ENCODE assay signal across 1 cellular context in the genomic region with DNA sequence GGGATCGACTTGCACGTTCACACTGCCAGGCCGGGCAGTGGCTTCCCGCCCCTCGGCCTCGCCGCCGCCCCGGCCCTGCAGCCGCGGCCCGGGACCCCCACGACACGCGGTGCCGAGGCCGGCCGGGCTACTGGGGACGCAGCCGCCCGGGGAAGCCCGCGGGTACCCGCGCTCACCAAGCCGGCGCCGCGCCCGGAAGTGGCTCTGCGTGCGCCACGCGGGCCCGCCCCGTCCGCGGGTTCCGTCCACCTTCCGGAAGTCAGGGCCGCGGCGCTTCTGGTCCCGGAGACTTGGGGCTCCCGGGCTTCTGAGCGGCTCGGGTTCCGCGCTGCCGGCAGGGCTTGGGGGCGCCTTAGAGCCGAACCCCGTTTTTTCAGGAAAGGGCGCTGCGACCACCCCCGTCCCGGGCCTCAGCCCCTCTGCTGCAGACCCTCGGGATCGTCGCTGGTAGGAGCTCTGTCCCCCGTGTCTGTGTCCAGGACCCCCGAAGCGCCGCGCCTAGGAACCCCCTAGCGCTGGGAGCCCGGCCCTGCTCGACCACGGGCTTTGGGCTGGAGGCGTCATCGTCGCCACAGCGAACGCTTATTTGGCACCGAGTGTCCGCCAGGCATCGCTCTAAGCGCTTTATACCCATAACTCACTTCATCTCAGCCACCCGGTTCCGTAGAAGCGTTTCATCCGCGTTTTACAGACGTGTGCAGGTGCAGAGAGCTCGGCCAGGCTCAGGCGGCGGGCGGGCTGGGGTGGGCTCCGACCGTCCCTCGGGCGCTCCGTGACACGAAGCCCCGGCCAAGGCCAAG.
TF ChIP-seq lines count a peak whose summit lies in the region.

A gene with protein sequence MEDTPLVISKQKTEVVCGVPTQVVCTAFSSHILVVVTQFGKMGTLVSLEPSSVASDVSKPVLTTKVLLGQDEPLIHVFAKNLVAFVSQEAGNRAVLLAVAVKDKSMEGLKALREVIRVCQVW (minus strand): TSS at position 200 of the 800 bp plus-strand sequence. CDS start 693 bp downstream, outside the sequence.

TF ChIP-seq in K562, 482 proteins besides CTCF, POLR2A, EP300 and RAD21 (continued from another document and continues in another):
- TF ChIP-seq, protein P1, sequence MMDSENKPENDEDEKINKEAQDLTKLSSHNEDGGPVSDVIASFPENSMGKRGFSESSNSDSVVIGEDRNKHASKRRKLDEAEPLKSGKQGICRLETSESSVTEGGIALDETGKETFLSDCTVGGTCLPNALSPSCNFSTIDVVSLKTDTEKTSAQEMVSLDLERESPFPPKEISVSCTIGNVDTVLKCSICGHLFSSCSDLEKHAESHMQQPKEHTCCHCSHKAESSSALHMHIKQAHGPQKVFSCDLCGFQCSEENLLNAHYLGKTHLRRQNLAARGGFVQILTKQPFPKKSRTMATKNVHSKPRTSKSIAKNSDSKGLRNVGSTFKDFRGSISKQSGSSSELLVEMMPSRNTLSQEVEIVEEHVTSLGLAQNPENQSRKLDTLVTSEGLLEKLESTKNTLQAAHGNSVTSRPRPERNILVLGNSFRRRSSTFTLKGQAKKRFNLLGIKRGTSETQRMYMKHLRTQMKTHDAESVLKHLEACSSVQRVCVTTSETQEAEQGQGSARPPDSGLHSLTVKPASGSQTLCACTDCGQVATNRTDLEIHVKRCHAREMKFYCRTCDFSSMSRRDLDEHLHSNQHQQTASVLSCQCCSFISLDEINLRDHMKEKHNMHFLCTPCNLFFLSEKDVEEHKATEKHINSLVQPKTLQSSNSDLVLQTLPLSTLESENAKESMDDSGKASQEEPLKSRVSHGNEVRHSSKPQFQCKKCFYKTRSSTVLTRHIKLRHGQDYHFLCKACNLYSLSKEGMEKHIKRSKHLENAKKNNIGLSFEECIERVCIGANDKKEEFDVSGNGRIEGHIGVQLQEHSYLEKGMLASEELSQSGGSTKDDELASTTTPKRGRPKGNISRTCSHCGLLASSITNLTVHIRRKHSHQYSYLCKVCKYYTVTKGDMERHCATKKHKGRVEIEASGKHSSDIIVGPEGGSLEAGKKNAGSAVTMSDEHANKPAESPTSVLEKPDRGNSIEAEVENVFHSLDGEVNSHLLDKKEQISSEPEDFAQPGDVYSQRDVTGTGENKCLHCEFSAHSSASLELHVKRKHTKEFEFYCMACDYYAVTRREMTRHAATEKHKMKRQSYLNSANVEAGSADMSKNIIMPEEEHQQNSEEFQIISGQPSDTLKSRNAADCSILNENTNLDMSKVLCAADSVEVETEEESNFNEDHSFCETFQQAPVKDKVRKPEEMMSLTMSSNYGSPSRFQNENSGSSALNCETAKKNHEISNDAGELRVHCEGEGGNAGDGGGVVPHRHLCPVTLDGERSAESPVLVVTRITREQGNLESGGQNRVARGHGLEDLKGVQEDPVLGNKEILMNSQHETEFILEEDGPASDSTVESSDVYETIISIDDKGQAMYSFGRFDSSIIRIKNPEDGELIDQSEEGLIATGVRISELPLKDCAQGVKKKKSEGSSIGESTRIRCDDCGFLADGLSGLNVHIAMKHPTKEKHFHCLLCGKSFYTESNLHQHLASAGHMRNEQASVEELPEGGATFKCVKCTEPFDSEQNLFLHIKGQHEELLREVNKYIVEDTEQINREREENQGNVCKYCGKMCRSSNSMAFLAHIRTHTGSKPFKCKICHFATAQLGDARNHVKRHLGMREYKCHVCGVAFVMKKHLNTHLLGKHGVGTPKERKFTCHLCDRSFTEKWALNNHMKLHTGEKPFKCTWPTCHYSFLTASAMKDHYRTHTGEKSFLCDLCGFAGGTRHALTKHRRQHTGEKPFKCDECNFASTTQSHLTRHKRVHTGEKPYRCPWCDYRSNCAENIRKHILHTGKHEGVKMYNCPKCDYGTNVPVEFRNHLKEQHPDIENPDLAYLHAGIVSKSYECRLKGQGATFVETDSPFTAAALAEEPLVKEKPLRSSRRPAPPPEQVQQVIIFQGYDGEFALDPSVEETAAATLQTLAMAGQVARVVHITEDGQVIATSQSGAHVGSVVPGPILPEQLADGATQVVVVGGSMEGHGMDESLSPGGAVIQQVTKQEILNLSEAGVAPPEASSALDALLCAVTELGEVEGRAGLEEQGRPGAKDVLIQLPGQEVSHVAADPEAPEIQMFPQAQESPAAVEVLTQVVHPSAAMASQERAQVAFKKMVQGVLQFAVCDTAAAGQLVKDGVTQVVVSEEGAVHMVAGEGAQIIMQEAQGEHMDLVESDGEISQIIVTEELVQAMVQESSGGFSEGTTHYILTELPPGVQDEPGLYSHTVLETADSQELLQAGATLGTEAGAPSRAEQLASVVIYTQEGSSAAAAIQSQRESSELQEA (IDR thresholded peaks at IDR 0.05; ENCODE audit: low read depth), result no peak
- TF ChIP-seq, protein P2, sequence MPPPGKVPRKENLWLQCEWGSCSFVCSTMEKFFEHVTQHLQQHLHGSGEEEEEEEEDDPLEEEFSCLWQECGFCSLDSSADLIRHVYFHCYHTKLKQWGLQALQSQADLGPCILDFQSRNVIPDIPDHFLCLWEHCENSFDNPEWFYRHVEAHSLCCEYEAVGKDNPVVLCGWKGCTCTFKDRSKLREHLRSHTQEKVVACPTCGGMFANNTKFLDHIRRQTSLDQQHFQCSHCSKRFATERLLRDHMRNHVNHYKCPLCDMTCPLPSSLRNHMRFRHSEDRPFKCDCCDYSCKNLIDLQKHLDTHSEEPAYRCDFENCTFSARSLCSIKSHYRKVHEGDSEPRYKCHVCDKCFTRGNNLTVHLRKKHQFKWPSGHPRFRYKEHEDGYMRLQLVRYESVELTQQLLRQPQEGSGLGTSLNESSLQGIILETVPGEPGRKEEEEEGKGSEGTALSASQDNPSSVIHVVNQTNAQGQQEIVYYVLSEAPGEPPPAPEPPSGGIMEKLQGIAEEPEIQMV (tag; conservative IDR thresholded peaks at IDR 0.05; ENCODE audit: low read depth), result no peak
- TF ChIP-seq MECOM (CRISPR knock-in tag; IDR thresholded peaks at IDR 0.05), result no peak
- peak; percentile 70; the same call in 1 of the 2 replicates for TF ChIP-seq ZC3H4 (CRISPR knock-in tag; IDR thresholded peaks at IDR 0.05; ENCODE audit: borderline replicate concordance)
- peak; percentile 98 for TF ChIP-seq GATAD2B (IDR thresholded peaks at IDR 0.05; ENCODE audit: borderline replicate concordance)
- TF ChIP-seq, protein P3, sequence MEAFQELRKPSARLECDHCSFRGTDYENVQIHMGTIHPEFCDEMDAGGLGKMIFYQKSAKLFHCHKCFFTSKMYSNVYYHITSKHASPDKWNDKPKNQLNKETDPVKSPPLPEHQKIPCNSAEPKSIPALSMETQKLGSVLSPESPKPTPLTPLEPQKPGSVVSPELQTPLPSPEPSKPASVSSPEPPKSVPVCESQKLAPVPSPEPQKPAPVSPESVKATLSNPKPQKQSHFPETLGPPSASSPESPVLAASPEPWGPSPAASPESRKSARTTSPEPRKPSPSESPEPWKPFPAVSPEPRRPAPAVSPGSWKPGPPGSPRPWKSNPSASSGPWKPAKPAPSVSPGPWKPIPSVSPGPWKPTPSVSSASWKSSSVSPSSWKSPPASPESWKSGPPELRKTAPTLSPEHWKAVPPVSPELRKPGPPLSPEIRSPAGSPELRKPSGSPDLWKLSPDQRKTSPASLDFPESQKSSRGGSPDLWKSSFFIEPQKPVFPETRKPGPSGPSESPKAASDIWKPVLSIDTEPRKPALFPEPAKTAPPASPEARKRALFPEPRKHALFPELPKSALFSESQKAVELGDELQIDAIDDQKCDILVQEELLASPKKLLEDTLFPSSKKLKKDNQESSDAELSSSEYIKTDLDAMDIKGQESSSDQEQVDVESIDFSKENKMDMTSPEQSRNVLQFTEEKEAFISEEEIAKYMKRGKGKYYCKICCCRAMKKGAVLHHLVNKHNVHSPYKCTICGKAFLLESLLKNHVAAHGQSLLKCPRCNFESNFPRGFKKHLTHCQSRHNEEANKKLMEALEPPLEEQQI (IDR thresholded peaks at IDR 0.05), result peak; percentile 57; the same call in 1 of the 2 replicates
- no peak for TF ChIP-seq DNMT1 (IDR thresholded peaks at IDR 0.05)
- TF ChIP-seq ZNF431 (CRISPR knock-in tag; IDR thresholded peaks at IDR 0.05), result 0 out of 2 replicates have a peak, but pooled peaks have one; percentile 14
- TF ChIP-seq ATF7 (IDR thresholded peaks at IDR 0.05), result peak; percentile 86
- TF ChIP-seq, protein P4, sequence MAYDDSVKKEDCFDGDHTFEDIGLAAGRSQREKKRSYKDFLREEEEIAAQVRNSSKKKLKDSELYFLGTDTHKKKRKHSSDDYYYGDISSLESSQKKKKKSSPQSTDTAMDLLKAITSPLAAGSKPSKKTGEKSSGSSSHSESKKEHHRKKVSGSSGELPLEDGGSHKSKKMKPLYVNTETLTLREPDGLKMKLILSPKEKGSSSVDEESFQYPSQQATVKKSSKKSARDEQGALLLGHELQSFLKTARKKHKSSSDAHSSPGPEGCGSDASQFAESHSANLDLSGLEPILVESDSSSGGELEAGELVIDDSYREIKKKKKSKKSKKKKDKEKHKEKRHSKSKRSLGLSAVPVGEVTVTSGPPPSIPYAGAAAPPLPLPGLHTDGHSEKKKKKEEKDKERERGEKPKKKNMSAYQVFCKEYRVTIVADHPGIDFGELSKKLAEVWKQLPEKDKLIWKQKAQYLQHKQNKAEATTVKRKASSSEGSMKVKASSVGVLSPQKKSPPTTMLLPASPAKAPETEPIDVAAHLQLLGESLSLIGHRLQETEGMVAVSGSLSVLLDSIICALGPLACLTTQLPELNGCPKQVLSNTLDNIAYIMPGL (CRISPR knock-in tag; IDR thresholded peaks at IDR 0.05), result peak; percentile 86
- TF ChIP-seq, protein P5, sequence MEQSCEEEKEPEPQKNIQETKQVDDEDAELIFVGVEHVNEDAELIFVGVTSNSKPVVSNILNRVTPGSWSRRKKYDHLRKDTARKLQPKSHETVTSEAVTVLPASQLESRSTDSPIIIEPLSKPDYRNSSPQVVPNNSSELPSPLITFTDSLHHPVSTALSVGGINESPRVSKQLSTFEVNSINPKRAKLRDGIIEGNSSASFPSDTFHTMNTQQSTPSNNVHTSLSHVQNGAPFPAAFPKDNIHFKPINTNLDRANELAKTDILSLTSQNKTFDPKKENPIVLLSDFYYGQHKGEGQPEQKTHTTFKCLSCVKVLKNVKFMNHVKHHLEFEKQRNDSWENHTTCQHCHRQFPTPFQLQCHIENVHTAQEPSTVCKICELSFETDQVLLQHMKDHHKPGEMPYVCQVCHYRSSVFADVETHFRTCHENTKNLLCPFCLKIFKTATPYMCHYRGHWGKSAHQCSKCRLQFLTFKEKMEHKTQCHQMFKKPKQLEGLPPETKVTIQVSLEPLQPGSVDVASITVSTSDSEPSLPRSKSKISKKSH (CRISPR knock-in tag; IDR thresholded peaks at IDR 0.05), result no peak
- TF ChIP-seq ZFPM2 (CRISPR knock-in tag; IDR thresholded peaks at IDR 0.05), result peak; percentile 84; the same call in 1 of the 2 replicates
- TF ChIP-seq, protein P6, sequence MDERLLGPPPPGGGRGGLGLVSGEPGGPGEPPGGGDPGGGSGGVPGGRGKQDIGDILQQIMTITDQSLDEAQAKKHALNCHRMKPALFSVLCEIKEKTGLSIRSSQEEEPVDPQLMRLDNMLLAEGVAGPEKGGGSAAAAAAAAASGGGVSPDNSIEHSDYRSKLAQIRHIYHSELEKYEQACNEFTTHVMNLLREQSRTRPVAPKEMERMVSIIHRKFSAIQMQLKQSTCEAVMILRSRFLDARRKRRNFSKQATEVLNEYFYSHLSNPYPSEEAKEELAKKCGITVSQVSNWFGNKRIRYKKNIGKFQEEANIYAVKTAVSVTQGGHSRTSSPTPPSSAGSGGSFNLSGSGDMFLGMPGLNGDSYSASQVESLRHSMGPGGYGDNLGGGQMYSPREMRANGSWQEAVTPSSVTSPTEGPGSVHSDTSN (CRISPR knock-in tag; IDR thresholded peaks at IDR 0.05; ENCODE audit: low read depth), result no peak
- TF ChIP-seq, protein P6 (tag; conservative IDR thresholded peaks at IDR 0.05; ENCODE audit: low read depth), result no peak
- TF ChIP-seq RBM22 (IDR thresholded peaks at IDR 0.05; ENCODE audit: low read depth, low read length, poor library complexity, severe bottlenecking), result peak; percentile 59
- 0 out of 2 replicates have a peak, but pooled peaks have one; percentile 26 for TF ChIP-seq SAFB (IDR thresholded peaks at IDR 0.05; ENCODE audit: borderline replicate concordance, low read depth, low read length)
- TF ChIP-seq ESRRB (CRISPR knock-in tag; IDR thresholded peaks at IDR 0.05; ENCODE audit: borderline replicate concordance), result no peak
- 0 out of 2 replicates have a peak, but pooled peaks have one; percentile 7 for TF ChIP-seq ERF (CRISPR knock-in tag; IDR thresholded peaks at IDR 0.05)
- TF ChIP-seq FOXA1 (IDR thresholded peaks at IDR 0.05; ENCODE audit: borderline replicate concordance), result no peak
- TF ChIP-seq ZNF165 (CRISPR knock-in tag; IDR thresholded peaks at IDR 0.05; ENCODE audit: borderline replicate concordance), result no peak
- TF ChIP-seq, protein P7, sequence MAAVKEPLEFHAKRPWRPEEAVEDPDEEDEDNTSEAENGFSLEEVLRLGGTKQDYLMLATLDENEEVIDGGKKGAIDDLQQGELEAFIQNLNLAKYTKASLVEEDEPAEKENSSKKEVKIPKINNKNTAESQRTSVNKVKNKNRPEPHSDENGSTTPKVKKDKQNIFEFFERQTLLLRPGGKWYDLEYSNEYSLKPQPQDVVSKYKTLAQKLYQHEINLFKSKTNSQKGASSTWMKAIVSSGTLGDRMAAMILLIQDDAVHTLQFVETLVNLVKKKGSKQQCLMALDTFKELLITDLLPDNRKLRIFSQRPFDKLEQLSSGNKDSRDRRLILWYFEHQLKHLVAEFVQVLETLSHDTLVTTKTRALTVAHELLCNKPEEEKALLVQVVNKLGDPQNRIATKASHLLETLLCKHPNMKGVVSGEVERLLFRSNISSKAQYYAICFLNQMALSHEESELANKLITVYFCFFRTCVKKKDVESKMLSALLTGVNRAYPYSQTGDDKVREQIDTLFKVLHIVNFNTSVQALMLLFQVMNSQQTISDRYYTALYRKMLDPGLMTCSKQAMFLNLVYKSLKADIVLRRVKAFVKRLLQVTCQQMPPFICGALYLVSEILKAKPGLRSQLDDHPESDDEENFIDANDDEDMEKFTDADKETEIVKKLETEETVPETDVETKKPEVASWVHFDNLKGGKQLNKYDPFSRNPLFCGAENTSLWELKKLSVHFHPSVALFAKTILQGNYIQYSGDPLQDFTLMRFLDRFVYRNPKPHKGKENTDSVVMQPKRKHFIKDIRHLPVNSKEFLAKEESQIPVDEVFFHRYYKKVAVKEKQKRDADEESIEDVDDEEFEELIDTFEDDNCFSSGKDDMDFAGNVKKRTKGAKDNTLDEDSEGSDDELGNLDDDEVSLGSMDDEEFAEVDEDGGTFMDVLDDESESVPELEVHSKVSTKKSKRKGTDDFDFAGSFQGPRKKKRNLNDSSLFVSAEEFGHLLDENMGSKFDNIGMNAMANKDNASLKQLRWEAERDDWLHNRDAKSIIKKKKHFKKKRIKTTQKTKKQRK (IDR thresholded peaks at IDR 0.05; ENCODE audit: borderline replicate concordance, low read depth, low read length), result no peak
- no peak for TF ChIP-seq PYGO2 (tag; IDR thresholded peaks at IDR 0.05)
- no peak for TF ChIP-seq NELFE (IDR thresholded peaks at IDR 0.05; ENCODE audit: insufficient read depth, insufficient read length)
- no peak for TF ChIP-seq SIRT6 (IDR thresholded peaks at IDR 0.05; ENCODE audit: low read depth, low read length)
- peak; percentile 22; the same call in 1 of the 2 replicates for TF ChIP-seq SOX6 (IDR thresholded peaks at IDR 0.05)
